8 cellular contexts compared by ENCODE assay signal in genomic region chr1:112395261-112395831, GRCh38. TPM values are rescaled to one million over a fixed set of nuclear protein-coding genes. Genes with fewer than 3 reads are reported as not detected.
DNase-seq lines count a peak whose midpoint lies in the region; ATAC-seq and TF ChIP-seq lines count a peak whose summit lies in the region.

No MANE protein-coding gene starts in this region.

- no peaks in the 10 kb centered on the region for H3K27me3 ChIP-seq in SJCRH30

- no peak for ATAC-seq in HG02763 (IDR thresholded peaks at IDR 0.05; ENCODE audit: unreplicated experiment)

- no peak for TF ChIP-seq CTCF in fibroblast of pulmonary artery (IDR thresholded peaks at IDR 0.05; ENCODE audit: low read length, missing control alignments)
- TF ChIP-seq CTCF in retinal pigment epithelial cell (conservative IDR thresholded peaks at IDR 0.05; ENCODE audit: low read depth, low read length), result no peak

- DNase-seq in SJCRH30, result no peak
- peak; percentile 34 for DNase-seq in fibroblast of pulmonary artery (ENCODE audit: low read depth)
- DNase-seq in retinal pigment epithelial cell (ENCODE audit: low read depth), result peak; percentile 43
- DNase-seq in retina, result no peak
- no peak for DNase-seq in H4 (ENCODE audit: low spot score)
- no peak for DNase-seq in CD1c-positive myeloid dendritic cell (ENCODE audit: extremely low spot score)

- H3K4me1 ChIP-seq in SJCRH30, result peaks cover 16% of the 10 kb centered on the region

- H3K4me3 ChIP-seq in GM08714 (ENCODE audit: low read length) (peak overlapping the region; percentile 93), SJCRH30 (peak overlapping the region; percentile 73), fibroblast of pulmonary artery (replicated peaks; ENCODE audit: low read depth, low read length) (peak overlapping the region; percentile 88), retinal pigment epithelial cell (ENCODE audit: low read length) (peak overlapping the region; percentile 100)

- H3K27ac ChIP-seq in SJCRH30, result peak overlapping the region; percentile 35; the same call in 1 of the 2 replicates

- H3K9me3 ChIP-seq in SJCRH30 (replicated peaks), result no peaks in the 10 kb centered on the region

- no peaks in the 10 kb centered on the region for H3K36me3 ChIP-seq in SJCRH30

RNA-seq across cellular contexts. Expression of gene CTTNBP2NL, which starts 0.7 kb away (rescaled TPM):
- 12.1 and 13.2 TPM in 2 replicates for total RNA-seq in SJCRH30 (2014; rRNA removed; shearing (Covaris generic))
- 5.0 and 8.3 TPM in 2 replicates for total RNA-seq in H4 (2014; rRNA removed; shearing (Covaris generic))

Comparison
In these comparisons a context has a peak if more than half of its experiments do, and no peak if none do; other contexts are left out.
1. DNase-seq: peak in fibroblast of pulmonary artery (single experiment) and retinal pigment epithelial cell (single experiment); none in SJCRH30 (0 of 2), retina (single experiment), H4 (single experiment) and CD1c-positive myeloid dendritic cell (single experiment).
2. Peak in every context shown above with its lines, with median percentiles within 50 percentile points of each other: H3K4me3 ChIP-seq.